ENCODE assay signal across 17 cellular contexts in the genomic region with DNA sequence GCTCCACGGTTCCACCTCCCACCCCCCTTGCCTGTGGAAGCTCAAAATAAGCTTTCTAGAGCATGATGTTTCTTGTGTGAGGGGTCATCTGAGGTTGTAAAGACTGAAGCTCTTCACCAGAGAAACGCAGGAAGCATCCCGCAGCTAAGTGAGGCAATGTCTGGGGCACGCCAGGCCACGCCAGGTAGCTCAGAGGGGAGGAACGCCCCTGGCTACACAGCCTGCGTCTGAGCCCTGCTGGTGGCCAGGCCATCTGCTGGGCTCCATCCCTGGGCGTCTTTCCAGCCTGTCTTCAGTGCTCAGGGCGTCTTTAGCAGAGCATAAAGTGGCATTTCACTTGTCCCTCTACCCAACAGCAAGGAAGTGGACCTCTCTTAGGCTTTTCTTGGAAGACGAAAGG. TPM values are rescaled to one million over a fixed set of nuclear protein-coding genes. Genes with fewer than 3 reads are reported as not detected.
DNase-seq lines count a peak whose midpoint lies in the region; ATAC-seq and TF ChIP-seq lines count a peak whose summit lies in the region.
"Had no signal": no experiment of that assay in that cellular context is flagged by ENCODE, and none has a peak within 500 bp of the region (broad histone marks: within the 10 kb centered on the region; RNA-seq: fewer than 3 reads in every experiment).

No MANE protein-coding gene starts in this region.

- DNase-seq in activated naive CD4-positive, alpha-beta T cell (lab: John Stamatoyannopoulos, UW) = no peak
- DNase-seq in PC-9 (no peak), immature natural killer cell (no peak), DMS114 treated with DMSO at 0.1 percent for 48 hours (lab: John Stamatoyannopoulos, UW; ENCODE audit: unreplicated experiment) (no peak), NCI-H1092 treated with DMSO at 0.1 percent for 48 hours (lab: John Stamatoyannopoulos, UW) (no peak), head of caudate nucleus (no peak)
- DNase-seq: amniotic stem cell, cerebellar nuclear complex, GDM1, NCI-H1417, NCI-H345, Right ventricle myocardium superior had no signal

- 0 out of 2 replicates have a peak overlapping the region, but pooled peaks have one; percentile 92 for H3K27ac ChIP-seq in PC-9

- H3K4me1 ChIP-seq in PC-9 (replicated peaks; ENCODE audit: insufficient read depth) = peaks cover 53% of the 10 kb centered on the region

- H3K36me3 ChIP-seq in PC-9 (ENCODE audit: low read depth) = no peaks in the 10 kb centered on the region

- no peak for TF ChIP-seq CTCF in PC-9 (conservative IDR thresholded peaks at IDR 0.05)

- POLR2A ChIA-PET in PC-9 (lab: Charles Lee; ENCODE audit: unreplicated experiment) = no interaction called here

- H3K9me2 ChIP-seq in PC-9 (ENCODE audit: insufficient read depth) = no peaks in the 10 kb centered on the region

- no peak overlapping the region for H3K27ac Mint-ChIP-seq in activated naive CD4-positive, alpha-beta T cell treated with anti-CD3 and anti-CD28 coated beads, Interleukin-2, amount 50 U/mL, for 24 hours
- peak overlapping the region in 3 of 6 donors; percentile 40 to 75 (median 72) for H3K27ac Mint-ChIP-seq in immature natural killer cell
- H3K27ac Mint-ChIP-seq in stimulated activated memory B cell treated with anti-CD40 and anti-IgM and Interleukin-4, amounts not matched to agents 10 μg/mL and 1 μg/mL and 100 μg/mL, for 72 hours = peak overlapping the region; percentile 85
- H3K27ac Mint-ChIP-seq: GM23338 had no signal

- H3K9me3 ChIP-seq in PC-9 (ENCODE audit: insufficient read depth, low read depth) = no peaks in the 10 kb centered on the region

- intact Hi-C loops in PC-9 (cut with micrococcal nuclease; ENCODE audit: unreplicated experiment) (no loop called here), head of caudate nucleus (cut with DNase I) (no loop called here)

- H3F3A ChIP-seq in PC-9 (ENCODE audit: insufficient read depth, low read depth) = peaks cover 39% of the 10 kb centered on the region; the same call in 1 of the 2 replicates

- no peaks in the 10 kb centered on the region for H4K20me1 ChIP-seq in PC-9 (ENCODE audit: insufficient read depth)

- no peaks in the 10 kb centered on the region for H3K9me3 Mint-ChIP-seq in activated naive CD4-positive, alpha-beta T cell treated with anti-CD3 and anti-CD28 coated beads, Interleukin-2, amount 50 U/mL, for 24 hours
- H3K9me3 Mint-ChIP-seq in immature natural killer cell = no peaks in the 10 kb centered on the region
- H3K9me3 Mint-ChIP-seq in stimulated activated memory B cell treated with anti-CD40 and anti-IgM and Interleukin-4, amounts not matched to agents 10 μg/mL and 1 μg/mL and 100 μg/mL, for 72 hours = no peaks in the 10 kb centered on the region
- H3K9me3 Mint-ChIP-seq: GM23338 had no signal

- BruUV-seq in PC-9 (replicated peaks; lab: Mats Ljungman, UMichigan) = no TSS peak

- no peak overlapping the region for H2AFZ ChIP-seq in PC-9

- no peaks in the 10 kb centered on the region for H3K27me3 Mint-ChIP-seq in activated naive CD4-positive, alpha-beta T cell treated with anti-CD3 and anti-CD28 coated beads, Interleukin-2, amount 50 U/mL, for 24 hours
- peaks cover 1 to 9% (median 3%) of the 10 kb centered on the region in 3 donors for H3K27me3 Mint-ChIP-seq in immature natural killer cell (ENCODE audit: low read depth in 3 of 3)
- no peaks in the 10 kb centered on the region for H3K27me3 Mint-ChIP-seq in stimulated activated memory B cell treated with anti-CD40 and anti-IgM and Interleukin-4, amounts not matched to agents 10 μg/mL and 1 μg/mL and 100 μg/mL, for 72 hours

- no peaks in the 10 kb centered on the region for H3K36me3 Mint-ChIP-seq in activated naive CD4-positive, alpha-beta T cell treated with anti-CD3 and anti-CD28 coated beads, Interleukin-2, amount 50 U/mL, for 24 hours
- no peaks in the 10 kb centered on the region for H3K36me3 Mint-ChIP-seq in immature natural killer cell
- no peaks in the 10 kb centered on the region for H3K36me3 Mint-ChIP-seq in stimulated activated memory B cell treated with anti-CD40 and anti-IgM and Interleukin-4, amounts not matched to agents 10 μg/mL and 1 μg/mL and 100 μg/mL, for 72 hours

- H3K4me3 ChIP-seq in PC-9 = no peak overlapping the region
- H3K4me3 ChIP-seq: GM23338, lung had no signal

- CTCF ChIA-PET in PC-9 (lab: Charles Lee) = interaction anchor here (0.6 to 1.3 kb wide), 3 partner anchors 30 to 93 kb away, joined by 3 to 6 read pairs (median 3); no protein-coding TSS in a partner anchor

- H3K79me2 ChIP-seq in PC-9 (ENCODE audit: low read depth) = no peaks in the 10 kb centered on the region

- H3K4me2 ChIP-seq in PC-9 = no peak overlapping the region
- H3K4me2 ChIP-seq: GM23338 had no signal

- H3K27me3 ChIP-seq in PC-9 (ENCODE audit: insufficient read depth, low read depth) = no peaks in the 10 kb centered on the region

- H3K4me1 Mint-ChIP-seq in activated naive CD4-positive, alpha-beta T cell treated with anti-CD3 and anti-CD28 coated beads, Interleukin-2, amount 50 U/mL, for 24 hours = peaks cover 79% of the 10 kb centered on the region
- peaks cover 34 to 41% of the 10 kb centered on the region in 2 donors for H3K4me1 Mint-ChIP-seq in immature natural killer cell
- peaks cover 76% of the 10 kb centered on the region for H3K4me1 Mint-ChIP-seq in stimulated activated memory B cell treated with anti-CD40 and anti-IgM and Interleukin-4, amounts not matched to agents 10 μg/mL and 1 μg/mL and 100 μg/mL, for 72 hours

- H3K4me3 Mint-ChIP-seq in activated naive CD4-positive, alpha-beta T cell treated with anti-CD3 and anti-CD28 coated beads, Interleukin-2, amount 50 U/mL, for 24 hours = peak overlapping the region; percentile 49
- H3K4me3 Mint-ChIP-seq in immature natural killer cell = peak overlapping the region in 3 of 5 donors; percentile 56 to 66 (median 65)
- peak overlapping the region; percentile 38 for H3K4me3 Mint-ChIP-seq in stimulated activated memory B cell treated with anti-CD40 and anti-IgM and Interleukin-4, amounts not matched to agents 10 μg/mL and 1 μg/mL and 100 μg/mL, for 72 hours
- H3K4me3 Mint-ChIP-seq: GM23338 had no signal

- no peak for ATAC-seq in stimulated activated memory B cell treated with anti-CD40 and anti-IgM and Interleukin-4, amounts not matched to agents 10 μg/mL and 1 μg/mL and 100 μg/mL, for 72 hours
- ATAC-seq: GM23338, sciatic nerve had no signal

RNA-seq across cellular contexts. Expression of gene SOCS3, which starts 15.2 kb away (rescaled TPM):
- total RNA-seq in PC-9 (2021) = 20.7 and 21.7 TPM in 2 replicates
- polyA plus RNA-seq in immature natural killer cell = 10 to 100 TPM in 2 of 3 donors, 1 to 10 TPM in 1; 9.0 to 15.4 (median 10.6) TPM

RNA-seq across cellular contexts. Expression of gene PGS1, which starts 33.8 kb away (rescaled TPM):
- 37.7 and 40.2 TPM in 2 replicates for total RNA-seq in PC-9 (2021)
- polyA plus RNA-seq in immature natural killer cell = 10 to 100 TPM; 17.0 to 27.5 (median 27.2) TPM
